ENCODE assay signal across 1 cellular context in genomic region chr10:1048732-1049424, GRCh38.
TF ChIP-seq lines count a peak whose summit lies in the region.

Gene IDI1 (minus strand): TSS chr10:1049119. CDS start chr10:1049003, 116 bp downstream.

TF ChIP-seq in K562, 482 proteins besides CTCF, POLR2A, EP300 and RAD21 (continued from another document and continues in another):
- TF ChIP-seq RERE (CRISPR knock-in tag; IDR thresholded peaks at IDR 0.05; ENCODE audit: borderline replicate concordance): no peak
- TF ChIP-seq ZNF668 (CRISPR knock-in tag; IDR thresholded peaks at IDR 0.05): no peak
- peak; percentile 63; the same call in 1 of the 2 replicates for TF ChIP-seq ATF6 (CRISPR knock-in tag; IDR thresholded peaks at IDR 0.05)
- TF ChIP-seq AFF4 (CRISPR knock-in tag; IDR thresholded peaks at IDR 0.05): peak; percentile 78
- TF ChIP-seq CLOCK (CRISPR knock-in tag; IDR thresholded peaks at IDR 0.05; ENCODE audit: borderline replicate concordance): 0 out of 2 replicates have a peak, but pooled peaks have one; percentile 38
- TF ChIP-seq HDAC1 (IDR thresholded peaks at IDR 0.05): peak in 1 of 2 experiments; percentile 59; a peak in 2 of 4 replicates
- peak; percentile 94 for TF ChIP-seq GABPA (tag; conservative IDR thresholded peaks at IDR 0.05; ENCODE audit: low read depth)
- no peak for TF ChIP-seq SMARCE1 (IDR thresholded peaks at IDR 0.05)
- TF ChIP-seq CTCFL (IDR thresholded peaks at IDR 0.05; ENCODE audit: borderline replicate concordance, insufficient read depth, low read depth, low read length, poor library complexity, severe bottlenecking): no peak
- TF ChIP-seq PYGO2 (tag; IDR thresholded peaks at IDR 0.05): no peak
- no peak for TF ChIP-seq TRIM25 (IDR thresholded peaks at IDR 0.05; ENCODE audit: borderline replicate concordance)
- peak; percentile 49 to 75 for TF ChIP-seq E2F6 (IDR thresholded peaks at IDR 0.05; ENCODE audit: borderline replicate concordance in 1 of 2, extremely low read depth in 1 of 2, insufficient read depth in 1 of 2, insufficient read length in 1 of 2, low read depth in 1 of 2, low read length in 1 of 2, poor library complexity in 1 of 2, severe bottlenecking in 1 of 2)
- TF ChIP-seq ZBTB40 (IDR thresholded peaks at IDR 0.05): peak; percentile 88
- no peak for TF ChIP-seq ZBTB40 (CRISPR knock-in tag; IDR thresholded peaks at IDR 0.05)
- peak; percentile 91 for TF ChIP-seq ATF7 (IDR thresholded peaks at IDR 0.05)
- TF ChIP-seq ID3 (CRISPR knock-in tag; IDR thresholded peaks at IDR 0.05): no peak
- TF ChIP-seq ID3 (tag; IDR thresholded peaks at IDR 0.05): no peak
